30 cellular contexts compared by ENCODE assay signal in the genomic region with DNA sequence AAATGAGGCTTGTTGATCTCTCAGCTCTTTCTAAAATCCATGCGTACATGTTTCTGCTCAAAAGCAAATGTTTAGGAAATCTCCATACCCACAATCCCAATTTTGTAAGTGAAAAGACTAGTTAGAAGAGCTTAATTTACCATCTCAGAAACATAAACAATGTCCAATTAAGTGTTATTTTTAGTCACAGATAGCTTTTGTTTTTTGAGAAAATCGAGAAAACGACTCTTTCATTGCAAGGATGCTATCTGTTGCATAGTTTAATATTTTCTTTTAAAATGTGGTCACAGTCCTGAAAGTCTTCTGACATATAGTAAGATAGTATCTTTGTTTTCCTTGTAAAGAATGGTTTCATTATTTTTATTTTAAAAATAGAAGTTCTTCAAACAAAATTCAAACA.
"Had no signal": no experiment of that assay in that cellular context is flagged by ENCODE, and none has a peak within 500 bp of the region (broad histone marks: within the 10 kb centered on the region; RNA-seq: fewer than 3 reads in every experiment).

No MANE protein-coding gene starts in this region.

- DNase-seq: activated CD4-positive, alpha-beta T cell treated with anti-CD3 and anti-CD28 coated beads, Interleukin-2, amount 10 ng/mL, durations not matched to agents 24 days and 14 days; activated CD4-positive, alpha-beta T cell treated with anti-CD3 and anti-CD28 coated beads, Interleukin-2, amount 50 U/mL, for 4 hours; activated CD8-positive, alpha-beta T cell treated with anti-CD3 and anti-CD28 coated beads for 36 hours; activated effector memory CD4-positive, alpha-beta T cell treated with anti-CD3 and anti-CD28 coated beads, Interleukin-2, amount 50 U/mL, for 16 hours; activated naive CD4-positive, alpha-beta T cell; activated naive CD4-positive, alpha-beta T cell treated with anti-CD3 and anti-CD28 coated beads, Interleukin-2, amount 50 U/mL, for 16 hours; activated naive CD8-positive, alpha-beta T cell treated with anti-CD3 and anti-CD28 coated beads for 36 hours; activated T-cell treated with anti-CD3 and anti-CD28 coated beads, Interleukin-2, amount 50 U/mL, for 1 hour; activated T-cell treated with anti-CD3 and anti-CD28 coated beads, Interleukin-2, amount 50 U/mL, for 72 hours; amniotic stem cell; aorta; brain microvascular endothelial cell; central memory CD4-positive, alpha-beta T cell; Kasumi-1; MG63; MV-4-11; NCI-H1092; NCI-H1436 treated with DMSO at 0.1 percent for 48 hours; NCI-H1694 treated with DMSO at 0.1 percent for 48 hours; NCI-H2029; NCI-H345; NCI-H524 treated with DMSO at 0.1 percent for 48 hours; RPMI8226; SHP77 treated with DMSO at 0.1 percent for 48 hours; SK-N-SH had no signal

- ATAC-seq: activated CD8-positive, alpha-beta T cell treated with anti-CD3 and anti-CD28 coated beads for 36 hours; activated T-cell treated with anti-CD3 and anti-CD28 coated beads, Interleukin-2, amount 50 U/mL, for 72 hours; activated T-helper 17 cell treated with anti-CD3 and anti-CD28 coated beads, Interleukin-2, amount 50 U/mL, for 72 hours; Panc1 had no signal

- H3K36me3 ChIP-seq: brain microvascular endothelial cell, MG63, SJSA1 had no signal

- H3K36me3 Mint-ChIP-seq: activated naive CD8-positive, alpha-beta T cell treated with anti-CD3 and anti-CD28 coated beads for 36 hours had no signal

- H3K4me3 Mint-ChIP-seq: activated CD4-positive, alpha-beta T cell treated with anti-CD3 and anti-CD28 coated beads, Interleukin-2, amount 10 ng/mL, durations not matched to agents 24 days and 14 days; activated CD8-positive, alpha-beta T cell treated with anti-CD3 and anti-CD28 coated beads for 36 hours; activated naive CD8-positive, alpha-beta T cell treated with anti-CD3 and anti-CD28 coated beads for 36 hours; activated T-cell treated with anti-CD3 and anti-CD28 coated beads, Interleukin-2, amount 50 U/mL, for 72 hours; activated T-helper 17 cell treated with anti-CD3 and anti-CD28 coated beads, Interleukin-2, amount 50 U/mL, for 72 hours; T-helper 1 cell treated with Interleukin-12 subunit alpha and Interleukin-12 subunit beta and Interleukin-4 antibody, amounts not matched to agents 30 μg/mL and 1 μg/mL, for 36 hours; T-helper 2 cell treated with Interferon-gamma antibody and Interleukin-4, amounts not matched to agents 5 μg/mL and 100 μg/mL, for 36 hours had no signal

- H3K9ac ChIP-seq: SK-N-SH had no signal

- H3K4me3 ChIP-seq: MG63, SJSA1 had no signal

- H3K9me3 Mint-ChIP-seq: activated CD4-positive, alpha-beta T cell treated with anti-CD3 and anti-CD28 coated beads, Interleukin-2, amount 10 ng/mL, durations not matched to agents 24 days and 14 days; activated CD8-positive, alpha-beta T cell treated with anti-CD3 and anti-CD28 coated beads for 36 hours; activated naive CD8-positive, alpha-beta T cell treated with anti-CD3 and anti-CD28 coated beads for 36 hours; activated T-cell treated with anti-CD3 and anti-CD28 coated beads, Interleukin-2, amount 50 U/mL, for 72 hours; activated T-helper 17 cell treated with anti-CD3 and anti-CD28 coated beads, Interleukin-2, amount 50 U/mL, for 72 hours; T-helper 1 cell treated with Interleukin-12 subunit alpha and Interleukin-12 subunit beta and Interleukin-4 antibody, amounts not matched to agents 30 μg/mL and 1 μg/mL, for 36 hours; T-helper 2 cell treated with Interferon-gamma antibody and Interleukin-4, amounts not matched to agents 5 μg/mL and 100 μg/mL, for 36 hours had no signal

- H3K27ac Mint-ChIP-seq: activated CD4-positive, alpha-beta T cell treated with anti-CD3 and anti-CD28 coated beads, Interleukin-2, amount 10 ng/mL, durations not matched to agents 24 days and 14 days; activated CD8-positive, alpha-beta T cell treated with anti-CD3 and anti-CD28 coated beads for 36 hours; activated naive CD8-positive, alpha-beta T cell treated with anti-CD3 and anti-CD28 coated beads for 36 hours; activated T-cell treated with anti-CD3 and anti-CD28 coated beads, Interleukin-2, amount 50 U/mL, for 72 hours; activated T-helper 17 cell treated with anti-CD3 and anti-CD28 coated beads, Interleukin-2, amount 50 U/mL, for 72 hours; T-helper 1 cell treated with Interleukin-12 subunit alpha and Interleukin-12 subunit beta and Interleukin-4 antibody, amounts not matched to agents 30 μg/mL and 1 μg/mL, for 36 hours; T-helper 2 cell treated with Interferon-gamma antibody and Interleukin-4, amounts not matched to agents 5 μg/mL and 100 μg/mL, for 36 hours had no signal

- H3K4me2 ChIP-seq: SK-N-SH had no signal

- H3K4me1 Mint-ChIP-seq: activated CD4-positive, alpha-beta T cell treated with anti-CD3 and anti-CD28 coated beads, Interleukin-2, amount 10 ng/mL, durations not matched to agents 24 days and 14 days; activated naive CD8-positive, alpha-beta T cell treated with anti-CD3 and anti-CD28 coated beads for 36 hours; activated T-helper 17 cell treated with anti-CD3 and anti-CD28 coated beads, Interleukin-2, amount 50 U/mL, for 72 hours had no signal

- H3K27me3 ChIP-seq: brain microvascular endothelial cell, MG63, SJSA1 had no signal

- H3K9me3 ChIP-seq: SJSA1, SK-N-SH had no signal
